Comparison of ENCODE assay signal across 12 cellular contexts in genomic region chr17:64016974-64017373, GRCh38. TPM values are rescaled to one million over a fixed set of nuclear protein-coding genes. Genes with fewer than 3 reads are reported as not detected.
DNase-seq lines count a peak whose midpoint lies in the region; ATAC-seq and TF ChIP-seq lines count a peak whose summit lies in the region.
"Had no signal": no experiment of that assay in that cellular context is flagged by ENCODE, and none has a peak within 500 bp of the region (broad histone marks: within the 10 kb centered on the region; RNA-seq: fewer than 3 reads in every experiment).

No MANE protein-coding gene starts in this region.

- H3K27me3 ChIP-seq in heart left ventricle (no peaks in the 10 kb centered on the region), esophagus squamous epithelium (no peaks in the 10 kb centered on the region), transverse colon (no peaks in the 10 kb centered on the region)
- H3K27me3 ChIP-seq: vagina had no signal

- DNase-seq in heart left ventricle, result no peak
- DNase-seq in Right ventricle myocardium inferior (ENCODE audit: missing footprints), result no peak
- no peak for DNase-seq in T-cell
- DNase-seq in esophagus squamous epithelium (lab: John Stamatoyannopoulos, UW), result no peak
- no peak for DNase-seq in transverse colon
- DNase-seq in kidney tubule cell (ENCODE audit: low spot score), result no peak
- DNase-seq in NCI-H226, result no peak
- DNase-seq: activated CD4-positive, CD25-positive, alpha-beta regulatory T cell treated with anti-CD3 and anti-CD28 coated beads, Interleukin-2, amount 50 U/mL, for 72 hours; cerebellar nuclear complex; hypothalamus had no signal

- peaks cover 14% of the 10 kb centered on the region for H3K36me3 Mint-ChIP-seq in T-cell

- H3K4me3 Mint-ChIP-seq in T-cell, result peak overlapping the region; percentile 81 to 97 (median 82)

- peaks cover 0 to 69% (median 15%) of the 10 kb centered on the region in 12 donors for H3K4me1 ChIP-seq in heart left ventricle
- H3K4me1 ChIP-seq in esophagus squamous epithelium, result peaks cover 0 to 39% (median 9%) of the 10 kb centered on the region in 3 donors
- peaks cover 0 to 18% (median 0%) of the 10 kb centered on the region in 4 donors for H3K4me1 ChIP-seq in transverse colon

- H3K4me3 ChIP-seq in heart left ventricle (peak overlapping the region in 10 of 12 donors; percentile 3 to 63 (median 20)), esophagus squamous epithelium (no peak overlapping the region), transverse colon (no peak overlapping the region)
- H3K4me3 ChIP-seq: vagina had no signal

- TF ChIP-seq EP300 in transverse colon (IDR thresholded peaks at IDR 0.05; ENCODE audit: low read depth), result no peak

- CTCF ChIA-PET in T-cell (lab: Charles Lee), result interaction anchor here (0.6 to 3.0 kb wide), 11 partner anchors 10 to 186 kb away, joined by 3 to 68 read pairs (median 3); no protein-coding TSS in a partner anchor

- H3K9me3 ChIP-seq in heart left ventricle, result no peaks in the 10 kb centered on the region
- no peaks in the 10 kb centered on the region for H3K9me3 ChIP-seq in esophagus squamous epithelium
- H3K9me3 ChIP-seq in transverse colon, result no peaks in the 10 kb centered on the region
- H3K9me3 ChIP-seq: vagina had no signal

- H3K27ac ChIP-seq in heart left ventricle, result peak overlapping the region in 10 of 12 donors; percentile 22 to 94 (median 79)
- H3K27ac ChIP-seq in esophagus squamous epithelium, result peak overlapping the region in 3 of 4 donors; percentile 15 to 39 (median 37)
- H3K27ac ChIP-seq in transverse colon, result peak overlapping the region; percentile 30 to 64 (median 45)
- H3K27ac ChIP-seq: vagina had no signal

- TF ChIP-seq CTCF in heart left ventricle (IDR thresholded peaks at IDR 0.05) (no peak), esophagus squamous epithelium (IDR thresholded peaks at IDR 0.05) (no peak), transverse colon (IDR thresholded peaks at IDR 0.05) (no peak)

- 58 to 69% (median 65%) methylated on average over 3 of the region's 3 CpGs for WGBS in heart left ventricle, 4 donors
- WGBS in esophagus squamous epithelium, 2 donors, result 68 to 70% methylated on average over 3 of the region's 3 CpGs
- 68 to 76% methylated on average over 3 of the region's 3 CpGs for WGBS in transverse colon (ENCODE audit: low coverage in 1 of 2), 2 donors

- H3K27me3 Mint-ChIP-seq in T-cell, result no peaks in the 10 kb centered on the region

- TF ChIP-seq POLR2A in heart left ventricle (IDR thresholded peaks at IDR 0.05) (no peak), esophagus squamous epithelium (IDR thresholded peaks at IDR 0.05) (no peak), transverse colon (IDR thresholded peaks at IDR 0.05) (no peak)

- ATAC-seq in heart left ventricle (no peak), Right ventricle myocardium inferior (no peak), T-cell (replicated peaks in 1 of 4) (no peak), GM19328 (IDR thresholded peaks at IDR 0.05; ENCODE audit: unreplicated experiment) (no peak)

- POLR2A ChIA-PET in T-cell (lab: Charles Lee), result interaction anchor here in 1 of 2 donors (1.0 kb wide), 2 partner anchors 8 to 11 kb away, joined by 3 to 5 read pairs; no protein-coding TSS in a partner anchor

- H3K4me1 Mint-ChIP-seq in T-cell, result peaks cover 66 to 81% (median 69%) of the 10 kb centered on the region in 3 donors

- peak overlapping the region; percentile 87 to 95 for H3K27ac Mint-ChIP-seq in T-cell

- no peaks in the 10 kb centered on the region for H3K9me3 Mint-ChIP-seq in T-cell

- in situ Hi-C loops in transverse colon (cut with MboI; ENCODE audit: low pct_ligation_motif_present in 1 of 4, low pct_unique_long_range_greater_than_20kb in 1 of 4, low sequenced_read_pairs in 3 of 4), result loop anchor here in 1 of 4 donors (25.0 kb wide), 1 partner anchor 105 kb away; the partner anchor contains the start of genes CSHL1 and GH1

- H3K36me3 ChIP-seq in heart left ventricle (peaks cover 0 to 4% (median 0%) of the 10 kb centered on the region in 9 donors), esophagus squamous epithelium (no peaks in the 10 kb centered on the region), transverse colon (no peaks in the 10 kb centered on the region)
- H3K36me3 ChIP-seq: vagina had no signal

- intact Hi-C loops in heart left ventricle (cut with DNase I) (no loop called here), Right ventricle myocardium inferior (cut with DNase I) (no loop called here), esophagus squamous epithelium (cut with DNase I) (no loop called here), transverse colon (cut with DNase I; ENCODE audit: low total_unique reads) (no loop called here)

RNA-seq across cellular contexts. Expression of gene ICAM2, which starts 3.5 kb away (rescaled TPM):
- total RNA-seq in heart left ventricle (100 to 1,000 TPM in 2 of 9 donors, 10 to 100 TPM in 7; 24.4 to 262 (median 33.0) TPM), Right ventricle myocardium inferior (38.0 TPM), T-cell (100 to 1,000 TPM in 3 of 5 donors, 10 to 100 TPM in 2; 69.6 to 132 (median 116) TPM), esophagus squamous epithelium (10 to 100 TPM in 2 of 4 donors, 1 to 10 TPM in 1, not detected in 1; 2.8 to 28.8 (median 11.8) TPM), transverse colon (10 to 100 TPM in 1 of 4 donors, 1 to 10 TPM in 2, not detected in 1; 6.4 to 24.3 (median 9.3) TPM)
- polyA plus RNA-seq in heart left ventricle, result 10 to 100 TPM; 61.0 to 64.1 TPM

RNA-seq across cellular contexts. Expression of gene PRR29, which starts 18.8 kb away (rescaled TPM):
- total RNA-seq in heart left ventricle (1 to 10 TPM in 1 of 9 donors, under 1 TPM in 5, not detected in 3; 0.15 to 1.8 (median 0.34) TPM), Right ventricle myocardium inferior (0.51 TPM), T-cell (1 to 10 TPM in 3 of 5 donors, under 1 TPM in 2; 0.50 to 1.9 (median 1.1) TPM), esophagus squamous epithelium (under 1 TPM in 1 of 4 donors, not detected in 3; 0.09 TPM), transverse colon (not detected)
- polyA plus RNA-seq in heart left ventricle, result under 1 TPM; 0.15 to 0.19 TPM
- total RNA-seq: vagina had no signal

RNA-seq across cellular contexts. Expression of gene SCN4A, which starts 44.3 kb away (rescaled TPM):
- 1 to 10 TPM in 4 of 9 donors, under 1 TPM in 5; 0.37 to 2.1 (median 0.67) TPM for total RNA-seq in heart left ventricle
- 1 to 10 TPM in 1 of 2 donors, under 1 TPM in 1; 0.33 to 1.8 TPM for polyA plus RNA-seq in heart left ventricle
- 0.32 TPM for total RNA-seq in Right ventricle myocardium inferior
- under 1 TPM in 3 of 5 donors, not detected in 2; 0.13 to 0.18 (median 0.13) TPM for total RNA-seq in T-cell
- under 1 TPM in 2 of 4 donors, not detected in 2; under 0.01 to 0.12 TPM for total RNA-seq in esophagus squamous epithelium
- under 1 TPM in 3 of 4 donors, not detected in 1; 0.14 to 0.48 (median 0.20) TPM for total RNA-seq in transverse colon

Comparison
In these comparisons a context has a peak if more than half of its experiments do, and no peak if none do; other contexts are left out.
1. H3K4me3 ChIP-seq: peak in heart left ventricle (10 of 12); none in esophagus squamous epithelium (0 of 4) and transverse colon (0 of 4).
2. Peak in every context shown above with its lines, with median percentiles within 50 percentile points of each other: H3K27ac ChIP-seq.